Comparison of ENCODE assay signal across 16 cellular contexts in the genomic region with DNA sequence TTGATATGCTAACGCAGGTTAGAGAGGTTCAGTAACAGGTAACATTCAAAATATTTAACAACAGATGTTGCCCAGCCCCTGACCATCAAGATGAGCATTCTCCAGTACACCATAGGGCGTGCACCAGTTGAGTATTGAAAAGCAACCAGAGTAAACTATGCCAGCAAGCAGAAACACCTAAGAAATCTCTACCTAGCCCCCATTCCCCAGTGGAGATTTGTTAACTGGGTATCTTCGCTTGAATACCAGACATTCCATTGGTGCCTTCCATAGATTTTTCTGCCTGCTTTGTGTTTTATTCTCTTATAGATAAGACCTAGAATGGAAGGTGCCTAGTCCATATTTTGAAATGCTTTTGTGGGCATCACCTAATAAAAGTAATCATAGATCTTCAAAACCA.
DNase-seq lines count a peak whose midpoint lies in the region; FAIRE-seq and TF ChIP-seq lines count a peak whose summit lies in the region.
"Had no signal": no experiment of that assay in that cellular context is flagged by ENCODE, and none has a peak within 500 bp of the region (broad histone marks: within the 10 kb centered on the region; RNA-seq: fewer than 3 reads in every experiment).

No MANE protein-coding gene starts in this region.

- H3K36me3 Mint-ChIP-seq in neural progenitor cell: no peaks in the 10 kb centered on the region
- no peaks in the 10 kb centered on the region for H3K36me3 Mint-ChIP-seq in activated CD4-positive, alpha-beta memory T cell treated with anti-CD3 and anti-CD28 coated beads for 36 hours

- H3K27ac ChIP-seq in H1 (ENCODE audit: low read depth, low read length) (no peak overlapping the region), neural progenitor cell (no peak overlapping the region), esophagus squamous epithelium (no peak overlapping the region)
- H3K27ac ChIP-seq: HL-60 had no signal

- H3K4me3 ChIP-seq in H7 (ENCODE audit: insufficient read depth, low read depth, low read length): no peak overlapping the region
- no peak overlapping the region for H3K4me3 ChIP-seq in H1 (ENCODE audit: extremely low read depth in 1 of 4, insufficient read depth in 2 of 4, low read depth in 3 of 4, low read length in 4 of 4)
- no peak overlapping the region for H3K4me3 ChIP-seq in neural progenitor cell
- H3K4me3 ChIP-seq in esophagus squamous epithelium: no peak overlapping the region

- H2BK120ac ChIP-seq in H1 (replicated peaks; ENCODE audit: low read depth, low read length): no peak overlapping the region

- CTCF ChIA-PET in H1 (lab: Charles Lee; ENCODE audit: partially characterized antibody): no interaction called here
- CTCF ChIA-PET in activated CD4-positive, alpha-beta memory T cell treated with anti-CD3 and anti-CD28 coated beads for 36 hours (lab: Charles Lee): no interaction called here

- FAIRE-seq in H1 (lab: Jason Lieb, UNC): no peak

- H2BK12ac ChIP-seq in H1 (ENCODE audit: low read depth, low read length): no peak overlapping the region

- POLR2A ChIA-PET in H1 (lab: Charles Lee; ENCODE audit: partially characterized antibody): no interaction called here
- POLR2A ChIA-PET in activated CD4-positive, alpha-beta memory T cell treated with anti-CD3 and anti-CD28 coated beads for 36 hours (lab: Charles Lee): no interaction called here

- no peak overlapping the region for H3K4me3 Mint-ChIP-seq in neural progenitor cell
- no peak overlapping the region for H3K4me3 Mint-ChIP-seq in activated CD4-positive, alpha-beta memory T cell treated with anti-CD3 and anti-CD28 coated beads for 36 hours
- H3K4me3 Mint-ChIP-seq: CD4-positive, alpha-beta T cell had no signal

- H3K27me3 ChIP-seq in H7 (ENCODE audit: control insufficient read depth, insufficient read depth, low read length) (no peaks in the 10 kb centered on the region), H1 (replicated peaks in 1 of 4; ENCODE audit: control insufficient read depth in 3 of 4, extremely low read depth in 1 of 4, insufficient read depth in 3 of 4, low read length in 3 of 4) (no peaks in the 10 kb centered on the region), neural progenitor cell (no peaks in the 10 kb centered on the region), esophagus squamous epithelium (no peaks in the 10 kb centered on the region)
- H3K27me3 ChIP-seq: BE2C had no signal

- H3K4me1 ChIP-seq in H1 (replicated peaks in 1 of 4; ENCODE audit: control insufficient read depth in 3 of 4, insufficient read depth in 4 of 4, low read length in 3 of 4) (peaks cover 0 to 7% (median under 1%) of the 10 kb centered on the region in 4 experiments; a peak in 2 of 7 replicates), neural progenitor cell (peaks cover 9% of the 10 kb centered on the region), esophagus squamous epithelium (no peaks in the 10 kb centered on the region)
- H3K4me1 ChIP-seq: BE2C had no signal

- H3K79me2 ChIP-seq in H1 (ENCODE audit: control insufficient read depth in 1 of 2, insufficient read depth in 2 of 2, low read length in 2 of 2) (no peaks in the 10 kb centered on the region), neural progenitor cell (ENCODE audit: low read depth) (no peaks in the 10 kb centered on the region)

- no peak overlapping the region for H2BK20ac ChIP-seq in H1 (ENCODE audit: low read length)

- H4K5ac ChIP-seq in H1 (ENCODE audit: insufficient read length, low read depth, low read length): peak overlapping the region; percentile 33

- peaks cover 4% of the 10 kb centered on the region for H3K4me1 Mint-ChIP-seq in neural progenitor cell
- H3K4me1 Mint-ChIP-seq in activated CD4-positive, alpha-beta memory T cell treated with anti-CD3 and anti-CD28 coated beads for 36 hours (ENCODE audit: low read depth): no peaks in the 10 kb centered on the region

- 64% methylated on average over 3 of the region's 3 CpGs; no CpG with 5 or more reads in 1 of the 2 experiments for WGBS in H1 (ENCODE audit: extremely low coverage in 1 of 2, insufficient coverage in 1 of 2, insufficient read length in 1 of 2, insufficient replicate concordance in 2 of 2, low coverage in 1 of 2, low lambda C conversion rate in 2 of 2, missing lambda C conversion rate in 1 of 2), 2 experiments
- 79 to 83% methylated on average over 3 of the region's 3 CpGs for WGBS in esophagus squamous epithelium, 2 donors

- TF ChIP-seq POLR2A in H1 (IDR thresholded peaks at IDR 0.05; ENCODE audit: control extremely low read depth in 1 of 2, low read depth in 2 of 2, low read length in 2 of 2) (no peak), esophagus squamous epithelium (IDR thresholded peaks at IDR 0.05) (no peak)

- H3K9me3 ChIP-seq in H1 (ENCODE audit: insufficient read depth in 2 of 2, low read depth in 1 of 2, low read length in 1 of 2) (no peaks in the 10 kb centered on the region), neural progenitor cell (ENCODE audit: low read depth) (no peaks in the 10 kb centered on the region), esophagus squamous epithelium (no peaks in the 10 kb centered on the region)
- H3K9me3 ChIP-seq: BE2C, Caco-2 had no signal

- DNase-seq in H7: peak; percentile 1
- no peak for DNase-seq in H1 (ENCODE audit: low read depth in 1 of 2, low spot score in 2 of 2)
- peak; percentile 15 for DNase-seq in neural progenitor cell (ENCODE audit: low spot score)
- no peak for DNase-seq in esophagus squamous epithelium (lab: John Stamatoyannopoulos, UW)
- no peak for DNase-seq in activated CD4-positive, alpha-beta memory T cell treated with anti-CD3 and anti-CD28 coated beads for 36 hours
- DNase-seq in activated gamma-delta T cell (lab: John Stamatoyannopoulos, UW): no peak
- DNase-seq: BE2C; C1 segment of cervical spinal cord; Caco-2; CD4-positive, alpha-beta T cell; DMS153; DMS79; GDM1; GOT3; HCEC 1CT had no signal

- H3K18ac ChIP-seq in H1 (ENCODE audit: extremely low read depth, low read length): no peak overlapping the region

- no peak overlapping the region for H4K8ac ChIP-seq in H1 (ENCODE audit: extremely low read depth, insufficient read depth, low read length)

- no peak overlapping the region for H4K91ac ChIP-seq in H1 (replicated peaks; ENCODE audit: insufficient read length, low read length)

- H3F3A ChIP-seq in neural progenitor cell (ENCODE audit: low read depth): no peaks in the 10 kb centered on the region

- no peaks in the 10 kb centered on the region for H4K20me1 ChIP-seq in H1 (replicated peaks in 1 of 2; ENCODE audit: control insufficient read depth in 1 of 2, insufficient read depth in 2 of 2, low read length in 2 of 2)
- H4K20me1 ChIP-seq in neural progenitor cell (ENCODE audit: low read depth): no peaks in the 10 kb centered on the region

- no peaks in the 10 kb centered on the region for H3K27me3 Mint-ChIP-seq in neural progenitor cell (ENCODE audit: insufficient read depth, low read depth)
- no peaks in the 10 kb centered on the region for H3K27me3 Mint-ChIP-seq in activated CD4-positive, alpha-beta memory T cell treated with anti-CD3 and anti-CD28 coated beads for 36 hours
- H3K27me3 Mint-ChIP-seq: CD4-positive, alpha-beta T cell had no signal

- no peak overlapping the region for H3K56ac ChIP-seq in H1 (replicated peaks; ENCODE audit: insufficient read length, low read depth, low read length)

- H3K4ac ChIP-seq in H1 (replicated peaks; ENCODE audit: insufficient read length, low read depth, low read length): no peak overlapping the region

- H3K9ac ChIP-seq in H1 (replicated peaks in 1 of 4; ENCODE audit: extremely low read depth in 1 of 4, low read depth in 3 of 4, low read length in 3 of 4): no peak overlapping the region
- no peak overlapping the region for H3K9ac ChIP-seq in neural progenitor cell

- H2BK15ac ChIP-seq in H1 (ENCODE audit: low read length): no peak overlapping the region

- no peak overlapping the region for H3K14ac ChIP-seq in H1 (ENCODE audit: insufficient read length)

- TF ChIP-seq CTCF in H1 (IDR thresholded peaks at IDR 0.05; ENCODE audit: control extremely low read depth in 1 of 3, insufficient read depth in 1 of 3, low read depth in 1 of 3, low read length in 3 of 3) (no peak), neural progenitor cell (IDR thresholded peaks at IDR 0.05) (no peak), esophagus squamous epithelium (IDR thresholded peaks at IDR 0.05) (no peak)

- H3K27ac Mint-ChIP-seq in neural progenitor cell: no peak overlapping the region
- H3K27ac Mint-ChIP-seq in activated CD4-positive, alpha-beta memory T cell treated with anti-CD3 and anti-CD28 coated beads for 36 hours: no peak overlapping the region
- H3K27ac Mint-ChIP-seq: CD4-positive, alpha-beta T cell had no signal

- H3K23me2 ChIP-seq in H1 (ENCODE audit: low read depth, low read length): no peaks in the 10 kb centered on the region

- H3K4me2 ChIP-seq in H1 (ENCODE audit: insufficient read depth in 1 of 2, low read depth in 2 of 2, low read length in 2 of 2) (peak overlapping the region in 1 of 2 experiments; percentile 7; a peak in 1 of 4 replicates), neural progenitor cell (no peak overlapping the region)

- no peaks in the 10 kb centered on the region for H3K79me1 ChIP-seq in H1 (ENCODE audit: low read depth, low read length)

- intact Hi-C loops in esophagus squamous epithelium (cut with DNase I): no loop called here
- intact Hi-C loops in activated CD4-positive, alpha-beta memory T cell treated with anti-CD3 and anti-CD28 coated beads for 36 hours (cut with micrococcal nuclease): no loop called here

- H3K36me3 ChIP-seq in H7 (replicated peaks; ENCODE audit: control insufficient read depth, insufficient read depth, low read length): no peaks in the 10 kb centered on the region
- H3K36me3 ChIP-seq in H1 (ENCODE audit: control insufficient read depth in 2 of 4, insufficient read depth in 4 of 4, low read length in 3 of 4): no peaks in the 10 kb centered on the region
- no peaks in the 10 kb centered on the region for H3K36me3 ChIP-seq in neural progenitor cell
- no peaks in the 10 kb centered on the region for H3K36me3 ChIP-seq in esophagus squamous epithelium
- H3K36me3 ChIP-seq: BE2C had no signal

- no peak overlapping the region for H2AK5ac ChIP-seq in H1 (ENCODE audit: low read depth, low read length)

- no peak overlapping the region for H2AFZ ChIP-seq in H1 (ENCODE audit: low read length)
- no peak overlapping the region for H2AFZ ChIP-seq in neural progenitor cell (replicated peaks)

- H2BK5ac ChIP-seq in H1 (ENCODE audit: low read depth, low read length): no peak overlapping the region

- no peak overlapping the region for H3K23ac ChIP-seq in H1 (ENCODE audit: insufficient read length)

- no peak for TF ChIP-seq EP300 in H1 (IDR thresholded peaks at IDR 0.05; ENCODE audit: borderline replicate concordance in 1 of 2, low read depth in 2 of 2, low read length in 2 of 2)

- no peak for TF ChIP-seq RAD21 in H1 (IDR thresholded peaks at IDR 0.05 in 1 of 2, conservative IDR thresholded peaks at IDR 0.05 in 1 of 2; ENCODE audit: low read depth in 2 of 2, low read length in 2 of 2)

- peaks cover 2% of the 10 kb centered on the region for H3K9me3 Mint-ChIP-seq in neural progenitor cell
- H3K9me3 Mint-ChIP-seq in activated CD4-positive, alpha-beta memory T cell treated with anti-CD3 and anti-CD28 coated beads for 36 hours: peaks cover 3% of the 10 kb centered on the region

TF ChIP-seq in H1, 55 proteins besides CTCF, POLR2A, EP300 and RAD21:
- TF ChIP-seq NRF1 (IDR thresholded peaks at IDR 0.05; ENCODE audit: low read depth, low read length) (no peak), TEAD4 (IDR thresholded peaks at IDR 0.05; ENCODE audit: low read depth, low read length) (peak; percentile 71)

Comparison
In these comparisons a context has a peak if more than half of its experiments do, and no peak if none do; other contexts are left out.
1. DNase-seq: peak in H7 (single experiment) and neural progenitor cell (single experiment); none in H1 (0 of 2), esophagus squamous epithelium (single experiment), activated CD4-positive, alpha-beta memory T cell treated with anti-CD3 and anti-CD28 coated beads for 36 hours (single experiment) and activated gamma-delta T cell (single experiment).